In the genomic region with DNA sequence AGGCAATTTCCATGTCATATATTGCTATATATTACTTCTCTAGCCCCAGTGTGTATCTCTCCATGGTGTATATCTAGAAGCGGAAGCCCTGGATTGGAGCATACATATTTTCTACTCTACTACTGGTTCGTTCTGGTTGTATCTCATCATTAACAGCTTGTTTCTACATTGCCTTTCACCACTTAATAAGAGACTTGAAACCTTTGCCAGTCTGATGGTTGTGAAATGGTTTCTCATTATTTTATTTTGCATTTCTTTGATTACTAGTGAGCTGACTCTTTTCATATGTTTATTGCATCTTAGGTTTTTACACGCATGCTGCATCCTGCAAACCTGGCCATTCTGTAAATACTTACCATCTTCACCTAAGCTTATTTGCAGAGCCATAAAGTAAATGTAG, we compare ENCODE assay signal across 1 cellular context.
TF ChIP-seq lines count a peak whose summit lies in the region.

No MANE protein-coding gene starts in this region.

TF ChIP-seq in neural cell, 6 proteins besides CTCF, POLR2A, EP300 and RAD21 (continued from another document):
- TF ChIP-seq, protein P1, sequence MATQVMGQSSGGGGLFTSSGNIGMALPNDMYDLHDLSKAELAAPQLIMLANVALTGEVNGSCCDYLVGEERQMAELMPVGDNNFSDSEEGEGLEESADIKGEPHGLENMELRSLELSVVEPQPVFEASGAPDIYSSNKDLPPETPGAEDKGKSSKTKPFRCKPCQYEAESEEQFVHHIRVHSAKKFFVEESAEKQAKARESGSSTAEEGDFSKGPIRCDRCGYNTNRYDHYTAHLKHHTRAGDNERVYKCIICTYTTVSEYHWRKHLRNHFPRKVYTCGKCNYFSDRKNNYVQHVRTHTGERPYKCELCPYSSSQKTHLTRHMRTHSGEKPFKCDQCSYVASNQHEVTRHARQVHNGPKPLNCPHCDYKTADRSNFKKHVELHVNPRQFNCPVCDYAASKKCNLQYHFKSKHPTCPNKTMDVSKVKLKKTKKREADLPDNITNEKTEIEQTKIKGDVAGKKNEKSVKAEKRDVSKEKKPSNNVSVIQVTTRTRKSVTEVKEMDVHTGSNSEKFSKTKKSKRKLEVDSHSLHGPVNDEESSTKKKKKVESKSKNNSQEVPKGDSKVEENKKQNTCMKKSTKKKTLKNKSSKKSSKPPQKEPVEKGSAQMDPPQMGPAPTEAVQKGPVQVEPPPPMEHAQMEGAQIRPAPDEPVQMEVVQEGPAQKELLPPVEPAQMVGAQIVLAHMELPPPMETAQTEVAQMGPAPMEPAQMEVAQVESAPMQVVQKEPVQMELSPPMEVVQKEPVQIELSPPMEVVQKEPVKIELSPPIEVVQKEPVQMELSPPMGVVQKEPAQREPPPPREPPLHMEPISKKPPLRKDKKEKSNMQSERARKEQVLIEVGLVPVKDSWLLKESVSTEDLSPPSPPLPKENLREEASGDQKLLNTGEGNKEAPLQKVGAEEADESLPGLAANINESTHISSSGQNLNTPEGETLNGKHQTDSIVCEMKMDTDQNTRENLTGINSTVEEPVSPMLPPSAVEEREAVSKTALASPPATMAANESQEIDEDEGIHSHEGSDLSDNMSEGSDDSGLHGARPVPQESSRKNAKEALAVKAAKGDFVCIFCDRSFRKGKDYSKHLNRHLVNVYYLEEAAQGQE (IDR thresholded peaks at IDR 0.05; ENCODE audit: borderline replicate concordance) = no peak
- no peak for TF ChIP-seq TAF1 (IDR thresholded peaks at IDR 0.05; ENCODE audit: low read depth)
